Comparison of ENCODE assay signal across 18 cellular contexts in genomic region chr3:158863247-158863646, GRCh38.
A peak's percentile ranks its signal among the peaks of the same experiment; 100 is the strongest.
DNase-seq lines count a peak whose midpoint lies in the region; ATAC-seq and TF ChIP-seq lines count a peak whose summit lies in the region.
"Had no signal": no experiment of that assay in that cellular context is flagged by ENCODE, and none has a peak within 500 bp of the region (broad histone marks: within the 10 kb centered on the region; RNA-seq: fewer than 3 reads in every experiment).

No MANE protein-coding gene starts in this region.

- TF ChIP-seq POLR2A in GM18505 (IDR thresholded peaks at IDR 0.05; ENCODE audit: borderline replicate concordance, extremely low read depth, insufficient read depth, insufficient read length) = no peak

- ATAC-seq in GM18502 (IDR thresholded peaks at IDR 0.05; ENCODE audit: poor library complexity, unreplicated experiment) = peak; percentile 50
- peak; percentile 48 for ATAC-seq in GM19455 (IDR thresholded peaks at IDR 0.05; ENCODE audit: unreplicated experiment)
- peak; percentile 54 for ATAC-seq in HG02623 (IDR thresholded peaks at IDR 0.05; ENCODE audit: unreplicated experiment)
- ATAC-seq in HG03280 (IDR thresholded peaks at IDR 0.05; ENCODE audit: unreplicated experiment) = peak; percentile 54
- ATAC-seq in GM18505 (IDR thresholded peaks at IDR 0.05; ENCODE audit: unreplicated experiment) = no peak
- ATAC-seq: CD8-positive, alpha-beta T cell; SK-N-SH treated with all-trans-retinoic acid at 6 μM for 48 hours had no signal

- DNase-seq in activated gamma-delta T cell (lab: John Stamatoyannopoulos, UW) (no peak), nucleus accumbens (lab: John Stamatoyannopoulos, UW) (no peak), DMS79 treated with DMSO at 0.1 percent for 48 hours (lab: John Stamatoyannopoulos, UW) (no peak)
- DNase-seq: CD8-positive, alpha-beta T cell; DMS79; GOT3; KBM-7; NCI-H1092; NCI-H2081 treated with DMSO at 0.1 percent for 48 hours; NCI-H2227 treated with DMSO at 0.1 percent for 48 hours; NCI-H524 treated with DMSO at 0.1 percent for 48 hours; SHP77 had no signal
